ENCODE assay signal across 8 cellular contexts in genomic region chr9:97889941-97890557, GRCh38. TPM values are rescaled to one million over a fixed set of nuclear protein-coding genes. Genes with fewer than 3 reads are reported as not detected.
DNase-seq lines count a peak whose midpoint lies in the region; ATAC-seq and TF ChIP-seq lines count a peak whose summit lies in the region.

No MANE protein-coding gene starts in this region.

- no peaks in the 10 kb centered on the region for H3K9me3 ChIP-seq in HCT116 (ENCODE audit: control insufficient read depth in 1 of 2, insufficient read depth in 1 of 2, low read depth in 1 of 2, low read length in 2 of 2)

- BruUV-seq in HCT116 (replicated peaks; lab: Mats Ljungman, UMichigan): no TSS peak

- H3K27me3 Mint-ChIP-seq in activated CD4-positive, alpha-beta T cell treated with anti-CD3 and anti-CD28 coated beads for 36 hours: no peaks in the 10 kb centered on the region
- peaks cover 14% of the 10 kb centered on the region for H3K27me3 Mint-ChIP-seq in osteocyte (ENCODE audit: unreplicated experiment)

- no peak overlapping the region for H2AFZ ChIP-seq in HCT116 (ENCODE audit: low read depth, low read length, poor library complexity, severe bottlenecking)

- H3K27ac ChIP-seq in HCT116 (ENCODE audit: low read depth, low read length): no peak overlapping the region

- H3K4me1 Mint-ChIP-seq in activated CD4-positive, alpha-beta T cell treated with anti-CD3 and anti-CD28 coated beads for 36 hours: peaks cover 7% of the 10 kb centered on the region
- no peaks in the 10 kb centered on the region for H3K4me1 Mint-ChIP-seq in osteocyte (ENCODE audit: unreplicated experiment)

- peaks cover 2% of the 10 kb centered on the region for H3K36me3 Mint-ChIP-seq in activated CD4-positive, alpha-beta T cell treated with anti-CD3 and anti-CD28 coated beads for 36 hours (ENCODE audit: low read depth)
- H3K36me3 Mint-ChIP-seq in osteocyte (ENCODE audit: unreplicated experiment): peaks cover 10% of the 10 kb centered on the region

- H3K4me3 Mint-ChIP-seq in activated CD4-positive, alpha-beta T cell treated with anti-CD3 and anti-CD28 coated beads for 36 hours: no peak overlapping the region
- H3K4me3 Mint-ChIP-seq in osteocyte (ENCODE audit: unreplicated experiment): no peak overlapping the region

- peak; percentile 89 for ATAC-seq in HCT116
- peak; percentile 75 for ATAC-seq in activated CD4-positive, alpha-beta T cell treated with anti-CD3 and anti-CD28 coated beads for 36 hours

- no peaks in the 10 kb centered on the region for H3K9me2 ChIP-seq in HCT116 (ENCODE audit: insufficient read depth)

- POLR2A ChIA-PET in HCT116 (lab: Charles Lee): no interaction called here
- POLR2A ChIA-PET in activated CD4-positive, alpha-beta T cell treated with anti-CD3 and anti-CD28 coated beads for 36 hours (lab: Charles Lee): no interaction called here

- TF ChIP-seq POLR2A in HCT116 (IDR thresholded peaks at IDR 0.05; ENCODE audit: borderline replicate concordance, extremely low read depth, insufficient read depth, insufficient read length): no peak

- TF ChIP-seq CTCF in HCT116 (IDR thresholded peaks at IDR 0.05 in 2 of 3, conservative IDR thresholded peaks at IDR 0.05 in 1 of 3; ENCODE audit: borderline replicate concordance in 1 of 3, insufficient read depth in 1 of 3, low read depth in 2 of 3, low read length in 2 of 3) (peak; percentile 39 to 97 (median 94); a peak in 5 of 6 replicates), osteocyte (IDR thresholded peaks at IDR 0.05) (peak; percentile 44)

- H4K20me1 ChIP-seq in HCT116 (ENCODE audit: insufficient read depth): no peaks in the 10 kb centered on the region

- H3K27me3 ChIP-seq in HCT116 (ENCODE audit: insufficient read depth, low read length): no peaks in the 10 kb centered on the region

- CTCF ChIA-PET in HCT116 (lab: Charles Lee): interaction anchor here (0.6 to 2.5 kb wide), 18 partner anchors 9 to 244 kb away, joined by 3 to 30 read pairs (median 4); partner anchors contain the start of gene TRMO
- CTCF ChIA-PET in activated CD4-positive, alpha-beta T cell treated with anti-CD3 and anti-CD28 coated beads for 36 hours (lab: Charles Lee): interaction anchor here (0.6 to 6.1 kb wide), 35 partner anchors 9 to 1490 kb away, joined by 3 to 113 read pairs (median 4); partner anchors contain the start of genes TBC1D2, TRMO and XPA

- no peak overlapping the region for H3K9ac ChIP-seq in HCT116 (ENCODE audit: low read length)

- no peak overlapping the region for H3K4me2 ChIP-seq in HCT116 (ENCODE audit: low read length)

- no peaks in the 10 kb centered on the region for H3K36me3 ChIP-seq in HCT116 (ENCODE audit: control insufficient read depth in 1 of 2, insufficient read depth in 2 of 2, low read length in 2 of 2)

- DNase-seq in AML-193 (lab: John Stamatoyannopoulos, UW) (peak; percentile 21 to 52), HCT116 (ENCODE audit: low read depth, low spot score) (no peak), osteocyte (ENCODE audit: extremely low spot score, unreplicated experiment) (peak; percentile 75), NCI-H2107 (lab: John Stamatoyannopoulos, UW) (no peak), NCI-H2029 treated with DMSO at 0.1 percent for 48 hours (lab: John Stamatoyannopoulos, UW) (no peak), posterior vena cava (ENCODE audit: low spot score) (no peak)
- peak; percentile 86 for DNase-seq in activated CD4-positive, alpha-beta T cell treated with anti-CD3 and anti-CD28 coated beads for 36 hours
- DNase-seq in effector CD4-positive, alpha-beta T cell: peak; percentile 60

- H3K4me1 ChIP-seq in HCT116 (ENCODE audit: control insufficient read depth in 1 of 2, insufficient read depth in 2 of 2, low read length in 2 of 2): no peaks in the 10 kb centered on the region

- intact Hi-C loops in HCT116 (cut with micrococcal nuclease): no loop called here
- intact Hi-C loops in activated CD4-positive, alpha-beta T cell treated with anti-CD3 and anti-CD28 coated beads for 36 hours (cut with DNase I, micrococcal nuclease): no loop called here
- intact Hi-C loops in posterior vena cava (cut with DNase I): no loop called here

- H3K79me2 ChIP-seq in HCT116 (ENCODE audit: insufficient read depth, low read length): no peaks in the 10 kb centered on the region

- RAD21 ChIA-PET in HCT116 (lab: Charles Lee; ENCODE audit: low non-redundant PET in 1 of 2, low total read pairs in 2 of 2, uncharacterized antibody in 2 of 2, unreplicated experiment in 2 of 2): no interaction called here

- H3K9me3 Mint-ChIP-seq in activated CD4-positive, alpha-beta T cell treated with anti-CD3 and anti-CD28 coated beads for 36 hours (ENCODE audit: low read depth): no peaks in the 10 kb centered on the region
- H3K9me3 Mint-ChIP-seq in osteocyte (ENCODE audit: unreplicated experiment): peaks cover 21% of the 10 kb centered on the region

- H3K4me3 ChIP-seq in HCT116 (replicated peaks in 1 of 2; ENCODE audit: low read depth in 1 of 2, low read length in 2 of 2): no peak overlapping the region

- no peak overlapping the region for H3K27ac Mint-ChIP-seq in activated CD4-positive, alpha-beta T cell treated with anti-CD3 and anti-CD28 coated beads for 36 hours
- H3K27ac Mint-ChIP-seq in osteocyte (ENCODE audit: unreplicated experiment): no peak overlapping the region

- TF ChIP-seq RAD21 in HCT116 (IDR thresholded peaks at IDR 0.05; ENCODE audit: low read depth): peak; percentile 42; the same call in 1 of the 2 replicates

TF ChIP-seq in HCT116, 20 proteins besides CTCF, POLR2A, EP300 and RAD21:
- no peak for TF ChIP-seq EZH2 (IDR thresholded peaks at IDR 0.05)
- TF ChIP-seq CEBPB (IDR thresholded peaks at IDR 0.05; ENCODE audit: low read depth): no peak
- TF ChIP-seq ZBTB33 (IDR thresholded peaks at IDR 0.05; ENCODE audit: extremely low read depth, insufficient replicate concordance, low read length): no peak
- TF ChIP-seq TCF7L2 (IDR thresholded peaks at IDR 0.05; ENCODE audit: borderline replicate concordance, extremely low read depth, insufficient read depth, insufficient read length): no peak
- no peak for TF ChIP-seq SP1 (IDR thresholded peaks at IDR 0.05; ENCODE audit: low read depth)
- TF ChIP-seq YY1 (IDR thresholded peaks at IDR 0.05; ENCODE audit: extremely low read depth, insufficient replicate concordance, low read depth, low read length): peak; percentile 47
- no peak for TF ChIP-seq EZH2phosphoT487 (IDR thresholded peaks at IDR 0.05; ENCODE audit: borderline replicate concordance)
- no peak for TF ChIP-seq REST (IDR thresholded peaks at IDR 0.05; ENCODE audit: low read depth)

RNA-seq across cellular contexts. Expression of gene TRMO, which starts 32.3 kb away (rescaled TPM):
- total RNA-seq in HCT116 (2021; ENCODE audit: unreplicated experiment) (10.2 TPM), osteocyte (10.6 and 15.3 TPM in 2 replicates), posterior vena cava (1 to 10 TPM; 7.0 to 8.7 TPM)
- polyA plus RNA-seq in HCT116 (2012): 6.0 and 8.1 TPM in 2 replicates
- 10 to 100 TPM; 13.9 to 20.7 TPM for total RNA-seq in activated CD4-positive, alpha-beta T cell treated with anti-CD3 and anti-CD28 coated beads for 36 hours

RNA-seq across cellular contexts. Expression of gene FOXE1, which starts 37.0 kb away (rescaled TPM):
- not detected for total RNA-seq in HCT116 (2021; ENCODE audit: unreplicated experiment)
- not detected in 2 replicates for polyA plus RNA-seq in HCT116 (2012)
- under 1 TPM; 0.07 TPM for total RNA-seq in activated CD4-positive, alpha-beta T cell treated with anti-CD3 and anti-CD28 coated beads for 36 hours
- not detected in 2 replicates for total RNA-seq in osteocyte
- total RNA-seq in posterior vena cava: not detected

RNA-seq across cellular contexts. Expression of gene HEMGN, which starts 47.9 kb away (rescaled TPM):
- total RNA-seq in HCT116 (2021; ENCODE audit: unreplicated experiment) (not detected), osteocyte (not detected in 2 replicates), posterior vena cava (under 1 TPM; 0.33 to 0.83 TPM)
- polyA plus RNA-seq in HCT116 (2012): not detected in 2 replicates
- 1 to 10 TPM; 1.5 to 2.9 TPM for total RNA-seq in activated CD4-positive, alpha-beta T cell treated with anti-CD3 and anti-CD28 coated beads for 36 hours

Comparison
In these comparisons a context has a peak if more than half of its experiments do, and no peak if none do; other contexts are left out.
1. DNase-seq: peak in AML-193 (2 of 2), activated CD4-positive, alpha-beta T cell treated with anti-CD3 and anti-CD28 coated beads for 36 hours (single experiment), effector CD4-positive, alpha-beta T cell (single experiment) and osteocyte (single experiment); none in HCT116 (single experiment), NCI-H2107 (single experiment), NCI-H2029 treated with DMSO at 0.1 percent for 48 hours (single experiment) and posterior vena cava (single experiment).